8 cellular contexts compared by ENCODE assay signal in the genomic region with DNA sequence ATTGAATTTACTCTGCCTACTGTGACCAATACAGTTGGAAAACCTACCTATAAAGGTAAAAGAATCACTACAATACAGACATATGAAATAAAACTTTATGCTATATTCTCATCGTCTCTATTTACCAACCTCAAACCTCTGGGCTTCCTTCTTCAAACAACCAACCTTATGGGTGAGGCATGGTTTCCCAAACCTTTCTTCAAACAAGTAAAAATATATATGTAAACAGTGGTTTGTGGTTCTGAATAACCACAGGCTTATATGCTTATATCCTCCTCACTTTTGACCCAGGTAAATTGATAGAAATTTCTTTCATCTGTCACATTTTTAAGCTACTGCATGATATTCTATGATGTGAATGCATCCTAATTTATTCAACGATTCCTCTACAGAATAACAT.
"Had no signal": no experiment of that assay in that cellular context is flagged by ENCODE, and none has a peak within 500 bp of the region (broad histone marks: within the 10 kb centered on the region; RNA-seq: fewer than 3 reads in every experiment).

No MANE protein-coding gene starts in this region.

- H2AFZ ChIP-seq: GM23338 had no signal

- H3K4me2 ChIP-seq: GM23338, KMS-11 had no signal

- ATAC-seq: GM23338, HepG2 had no signal

- H3K4me3 ChIP-seq: GM23338 had no signal

- H3K27ac ChIP-seq: HL-60, KMS-11 had no signal

- H3K9ac ChIP-seq: KMS-11 had no signal

- DNase-seq: H9, HCEC 1CT, IMR-90, KBM-7 had no signal
